ENCODE assay signal across 28 cellular contexts in the genomic region with DNA sequence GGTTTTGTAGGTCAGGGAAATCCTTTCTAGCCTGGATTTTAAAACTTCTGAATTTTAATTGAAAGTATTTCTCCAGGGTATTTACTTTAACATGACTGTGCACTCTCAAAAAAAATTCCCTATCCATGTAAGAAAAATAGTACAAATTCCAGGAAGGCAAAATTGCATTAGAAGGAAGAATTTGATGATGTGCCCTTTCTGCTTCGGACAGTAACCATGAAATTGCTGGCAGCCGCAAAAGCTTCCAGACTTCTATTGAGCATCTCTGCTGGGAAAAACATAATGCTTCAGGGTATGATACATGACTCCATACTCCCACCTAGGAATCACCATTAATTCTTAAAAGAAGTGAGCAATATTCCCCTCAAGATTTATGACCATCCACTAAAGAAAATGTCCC. TPM values are rescaled to one million over a fixed set of nuclear protein-coding genes. Genes with fewer than 3 reads are reported as not detected.
DNase-seq lines count a peak whose midpoint lies in the region; ATAC-seq and TF ChIP-seq lines count a peak whose summit lies in the region.
"Had no signal": no experiment of that assay in that cellular context is flagged by ENCODE, and none has a peak within 500 bp of the region (broad histone marks: within the 10 kb centered on the region; RNA-seq: fewer than 3 reads in every experiment).

No MANE protein-coding gene starts in this region.

- peaks cover 17% of the 10 kb centered on the region for H3K4me1 ChIP-seq in SJCRH30
- H3K4me1 ChIP-seq in right atrium auricular region: no peaks in the 10 kb centered on the region
- H3K4me1 ChIP-seq in naive thymus-derived CD4-positive, alpha-beta T cell (ENCODE audit: control insufficient read depth in 2 of 2, insufficient read depth in 2 of 2, low read length in 2 of 2): no peaks in the 10 kb centered on the region
- H3K4me1 ChIP-seq: colonic mucosa, heart right ventricle, left ventricle myocardium inferior, prostate gland, uterus had no signal

- no peaks in the 10 kb centered on the region for H3K9me3 ChIP-seq in SJCRH30 (replicated peaks)
- peaks cover 0 to 4% of the 10 kb centered on the region in 2 donors for H3K9me3 ChIP-seq in right atrium auricular region
- H3K9me3 ChIP-seq in naive thymus-derived CD4-positive, alpha-beta T cell (ENCODE audit: control insufficient read depth in 2 of 3, low read length in 3 of 3): no peaks in the 10 kb centered on the region
- H3K9me3 ChIP-seq: colonic mucosa, prostate gland, uterus had no signal

- H3K36me3 Mint-ChIP-seq in mesothelial cell of epicardium: no peaks in the 10 kb centered on the region
- H3K36me3 Mint-ChIP-seq in naive thymus-derived CD4-positive, alpha-beta T cell: peaks cover 3 to 15% (median 8%) of the 10 kb centered on the region in 5 donors
- H3K36me3 Mint-ChIP-seq: activated naive CD4-positive, alpha-beta T cell treated with anti-CD3 and anti-CD28 coated beads, Interleukin-2, amount 50 U/mL, for 24 hours; brain had no signal

- POLR2A ChIA-PET in naive thymus-derived CD4-positive, alpha-beta T cell (lab: Charles Lee): no interaction called here

- peak; percentile 8 for DNase-seq in AG20443 (ENCODE audit: low spot score)
- peak; percentile 63 to 81 for DNase-seq in SJCRH30
- DNase-seq in dedifferentiated amniotic fluid mesenchymal stem cell (ENCODE audit: extremely low spot score): peak; percentile 82
- DNase-seq in mesothelial cell of epicardium (ENCODE audit: low spot score in 2 of 2, unreplicated experiment in 2 of 2): no peak
- no peak for DNase-seq in right atrium auricular region (ENCODE audit: low spot score)
- no peak for DNase-seq in NCI-H2081 (lab: John Stamatoyannopoulos, UW)
- no peak for DNase-seq in naive thymus-derived CD4-positive, alpha-beta T cell
- DNase-seq: CD4-positive, alpha-beta memory T cell; colonic mucosa; GF-D8; heart right ventricle; left ventricle myocardium inferior; MV-4-11; NCI-H187 treated with DMSO at 0.1 percent for 48 hours; NCI-H82; stimulated activated CD4-positive, alpha-beta T cell treated with anti-CD3 and anti-CD28 coated beads, Interleukin-2, amount 100 ng/mL, for 24 hours; uterus had no signal

- peaks cover 15% of the 10 kb centered on the region for H3K4me1 Mint-ChIP-seq in mesothelial cell of epicardium
- H3K4me1 Mint-ChIP-seq in naive thymus-derived CD4-positive, alpha-beta T cell: peaks cover 0 to 3% (median 0%) of the 10 kb centered on the region in 7 donors
- H3K4me1 Mint-ChIP-seq: activated naive CD4-positive, alpha-beta T cell treated with anti-CD3 and anti-CD28 coated beads, Interleukin-2, amount 50 U/mL, for 24 hours; CD4-positive, alpha-beta memory T cell; neural crest cell; stimulated activated memory B cell treated with anti-CD40 and anti-IgM and Interleukin-4, amounts not matched to agents 10 μg/mL and 1 μg/mL and 100 μg/mL, for 72 hours had no signal

- H3K4me3 Mint-ChIP-seq in mesothelial cell of epicardium: no peak overlapping the region
- H3K4me3 Mint-ChIP-seq in naive thymus-derived CD4-positive, alpha-beta T cell: no peak overlapping the region
- H3K4me3 Mint-ChIP-seq: activated naive CD4-positive, alpha-beta T cell treated with anti-CD3 and anti-CD28 coated beads, Interleukin-2, amount 50 U/mL, for 24 hours; activated T-helper 1 cell treated with anti-CD3 and anti-CD28 coated beads, Interleukin-12 subunit alpha, Interleukin-12 subunit beta, Interleukin-2, Interleukin-4 antibody, amounts not matched to agents 30 ng/mL and 10 ng/mL and 1 ng/mL, durations not matched to agents 14 hours and 24 hours and 36 hours; brain; CD4-positive, alpha-beta memory T cell; neural crest cell; stimulated activated memory B cell treated with anti-CD40 and anti-IgM and Interleukin-4, amounts not matched to agents 10 μg/mL and 1 μg/mL and 100 μg/mL, for 72 hours had no signal

- peak overlapping the region; percentile 18 for H3K27ac Mint-ChIP-seq in mesothelial cell of epicardium
- H3K27ac Mint-ChIP-seq in naive thymus-derived CD4-positive, alpha-beta T cell: no peak overlapping the region
- H3K27ac Mint-ChIP-seq: activated naive CD4-positive, alpha-beta T cell treated with anti-CD3 and anti-CD28 coated beads, Interleukin-2, amount 50 U/mL, for 24 hours; activated T-helper 1 cell treated with anti-CD3 and anti-CD28 coated beads, Interleukin-12 subunit alpha, Interleukin-12 subunit beta, Interleukin-2, Interleukin-4 antibody, amounts not matched to agents 30 ng/mL and 10 ng/mL and 1 ng/mL, durations not matched to agents 14 hours and 24 hours and 36 hours; brain; CD4-positive, alpha-beta memory T cell; stimulated activated memory B cell treated with anti-CD40 and anti-IgM and Interleukin-4, amounts not matched to agents 10 μg/mL and 1 μg/mL and 100 μg/mL, for 72 hours had no signal

- H3K4me3 ChIP-seq in SJCRH30: no peak overlapping the region
- H3K4me3 ChIP-seq in right atrium auricular region: no peak overlapping the region
- H3K4me3 ChIP-seq in naive thymus-derived CD4-positive, alpha-beta T cell (ENCODE audit: low read length): no peak overlapping the region
- H3K4me3 ChIP-seq: colonic mucosa, heart right ventricle, left ventricle myocardium inferior, prostate gland, skin epidermis, uterus had no signal

- TF ChIP-seq CTCF in mesothelial cell of epicardium (IDR thresholded peaks at IDR 0.05; ENCODE audit: unreplicated experiment): no peak
- no peak for TF ChIP-seq CTCF in right atrium auricular region (IDR thresholded peaks at IDR 0.05)

- H3K27me3 ChIP-seq in SJCRH30: no peaks in the 10 kb centered on the region
- H3K27me3 ChIP-seq in right atrium auricular region: no peaks in the 10 kb centered on the region
- H3K27me3 ChIP-seq in naive thymus-derived CD4-positive, alpha-beta T cell (ENCODE audit: control insufficient read depth in 2 of 2, insufficient read depth in 2 of 2, low read length in 2 of 2): no peaks in the 10 kb centered on the region
- H3K27me3 ChIP-seq: colonic mucosa, heart right ventricle, uterus had no signal

- ATAC-seq in naive thymus-derived CD4-positive, alpha-beta T cell: no peak
- no peak for ATAC-seq in esophagus mucosa
- ATAC-seq: HCT116; heart right ventricle; Right ventricle myocardium inferior; stimulated activated memory B cell treated with anti-CD40 and anti-IgM and Interleukin-4, amounts not matched to agents 10 μg/mL and 1 μg/mL and 100 μg/mL, for 72 hours had no signal

- H3K27ac ChIP-seq in SJCRH30 (peak overlapping the region; percentile 81), right atrium auricular region (no peak overlapping the region)
- H3K27ac ChIP-seq in naive thymus-derived CD4-positive, alpha-beta T cell (ENCODE audit: low read depth, low read length): no peak overlapping the region
- H3K27ac ChIP-seq: colonic mucosa, heart right ventricle, KMS-11, left ventricle myocardium inferior, prostate gland, uterus had no signal

- H3K27me3 Mint-ChIP-seq in mesothelial cell of epicardium (ENCODE audit: low read depth): peaks cover 13% of the 10 kb centered on the region
- H3K27me3 Mint-ChIP-seq in naive thymus-derived CD4-positive, alpha-beta T cell: peaks cover 0 to 5% (median 0%) of the 10 kb centered on the region in 5 donors
- H3K27me3 Mint-ChIP-seq: activated naive CD4-positive, alpha-beta T cell treated with anti-CD3 and anti-CD28 coated beads, Interleukin-2, amount 50 U/mL, for 24 hours; stimulated activated memory B cell treated with anti-CD40 and anti-IgM and Interleukin-4, amounts not matched to agents 10 μg/mL and 1 μg/mL and 100 μg/mL, for 72 hours had no signal

- CTCF ChIA-PET in naive thymus-derived CD4-positive, alpha-beta T cell (lab: Charles Lee): no interaction called here

- intact Hi-C loops in naive thymus-derived CD4-positive, alpha-beta T cell (cut with micrococcal nuclease): no loop called here

- peaks cover 7% of the 10 kb centered on the region for H3K9me3 Mint-ChIP-seq in mesothelial cell of epicardium
- H3K9me3 Mint-ChIP-seq in naive thymus-derived CD4-positive, alpha-beta T cell: peaks cover 0 to 13% (median 4%) of the 10 kb centered on the region in 11 donors
- H3K9me3 Mint-ChIP-seq: activated naive CD4-positive, alpha-beta T cell treated with anti-CD3 and anti-CD28 coated beads, Interleukin-2, amount 50 U/mL, for 24 hours; neural crest cell had no signal

- no peaks in the 10 kb centered on the region for H3K36me3 ChIP-seq in SJCRH30
- H3K36me3 ChIP-seq in right atrium auricular region: no peaks in the 10 kb centered on the region
- H3K36me3 ChIP-seq in naive thymus-derived CD4-positive, alpha-beta T cell (ENCODE audit: control insufficient read depth in 2 of 3, insufficient read depth in 3 of 3, low read length in 3 of 3): no peaks in the 10 kb centered on the region
- H3K36me3 ChIP-seq: colonic mucosa, heart right ventricle, left ventricle myocardium inferior, prostate gland, uterus had no signal

RNA-seq across cellular contexts. Expression of gene KLF7, which starts 17.2 kb away (rescaled TPM):
- 6.0 and 6.7 TPM in 2 replicates for total RNA-seq in SJCRH30 (2014; rRNA removed; shearing (Covaris generic))
- total RNA-seq in mesothelial cell of epicardium (16.2 to 17.8 TPM (median 16.9 TPM) in 3 replicates), right atrium auricular region (10 to 100 TPM; 13.5 to 29.9 TPM), esophagus mucosa (20.1 TPM)
- 10 to 100 TPM; 25.4 to 93.3 (median 78.0) TPM for total RNA-seq in naive thymus-derived CD4-positive, alpha-beta T cell
- 10 to 100 TPM; 18.7 to 23.1 TPM for polyA plus RNA-seq in naive thymus-derived CD4-positive, alpha-beta T cell

Comparison
In these comparisons a context has a peak if more than half of its experiments do, and no peak if none do; other contexts are left out.
1. DNase-seq: peak in AG20443 (single experiment), SJCRH30 (2 of 2) and dedifferentiated amniotic fluid mesenchymal stem cell (single experiment); none in mesothelial cell of epicardium (0 of 2), right atrium auricular region (single experiment), NCI-H2081 (0 of 2) and naive thymus-derived CD4-positive, alpha-beta T cell (0 of 9).